ENCODE assay signal across 8 cellular contexts in the genomic region with DNA sequence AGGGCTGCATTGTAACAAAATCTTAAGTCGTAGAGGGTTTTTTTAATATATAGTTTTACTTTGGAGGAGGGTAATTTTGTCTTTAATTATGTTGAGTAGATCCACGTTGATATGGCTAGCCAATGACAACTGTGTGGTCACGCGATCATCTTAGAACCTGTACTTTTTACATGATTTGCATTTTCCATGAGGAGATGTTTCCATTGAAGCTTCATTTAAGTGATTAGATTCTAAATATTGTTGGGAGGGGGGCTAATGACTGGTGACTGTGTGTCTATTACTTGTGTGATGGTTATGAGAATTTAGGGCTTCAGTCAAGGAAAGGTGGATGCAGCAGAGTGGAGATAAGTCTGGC. TPM values are rescaled to one million over a fixed set of nuclear protein-coding genes. Genes with fewer than 3 reads are reported as not detected.
A peak's percentile ranks its signal among the peaks of the same experiment; 100 is the strongest.
DNase-seq lines count a peak whose midpoint lies in the region; ATAC-seq and TF ChIP-seq lines count a peak whose summit lies in the region.
"Not testable (repeated sequence)": the region's sequence is repeated elsewhere in the genome, so short reads cannot be mapped to it uniquely, and the experiment has no call there.

No MANE protein-coding gene starts in this region.

- not testable (repeated sequence) for BruUV-seq in A673 (replicated peaks; lab: Mats Ljungman, UMichigan)

- H3K9me3 ChIP-seq in A673 (ENCODE audit: low read depth, low read length, poor library complexity, severe bottlenecking); gastroesophageal sphincter; mononuclear cell (ENCODE audit: low read depth, low read length): not testable (repeated sequence)

- H3K4me3 Mint-ChIP-seq in activated CD4-positive, alpha-beta memory T cell treated with anti-CD3 and anti-CD28 coated beads, Interleukin-2, amount 10 ng/mL, durations not matched to agents 7 days and 5 days: peak overlapping the region; percentile 93

- intact Hi-C loops in A673 (cut with micrococcal nuclease; ENCODE audit: unreplicated experiment): loop anchor here (5.0 kb wide), 2 partner anchors 55 to 405 kb away; no protein-coding TSS in a partner anchor

- TF ChIP-seq EP300 in gastroesophageal sphincter (IDR thresholded peaks at IDR 0.05): not testable (repeated sequence)

- H3K4me1 ChIP-seq in A673 (ENCODE audit: insufficient read depth, low read length, poor library complexity, severe bottlenecking) (peaks cover 12% of the 10 kb centered on the region), gastroesophageal sphincter (peaks cover 0 to 36% (median 9%) of the 10 kb centered on the region in 3 donors), mononuclear cell (ENCODE audit: insufficient read depth, low read length) (peaks cover 13% of the 10 kb centered on the region)

- not testable (repeated sequence) for H3K27me3 Mint-ChIP-seq in activated CD4-positive, alpha-beta memory T cell treated with anti-CD3 and anti-CD28 coated beads, Interleukin-2, amount 10 ng/mL, durations not matched to agents 7 days and 5 days

- H3K36me3 ChIP-seq in A673 (ENCODE audit: insufficient read depth, low read length, poor library complexity, severe bottlenecking) (peaks cover 20% of the 10 kb centered on the region), gastroesophageal sphincter (peaks cover 0 to 37% of the 10 kb centered on the region in 2 donors)

- ATAC-seq in GM21390 (IDR thresholded peaks at IDR 0.05; ENCODE audit: unreplicated experiment): peak; percentile 12
- ATAC-seq in gastroesophageal sphincter: not testable (repeated sequence)

- CTCF ChIA-PET in A673 (lab: Charles Lee): not testable (repeated sequence)
- CTCF ChIA-PET in activated CD4-positive, alpha-beta memory T cell treated with anti-CD3 and anti-CD28 coated beads, Interleukin-2, amount 10 ng/mL, durations not matched to agents 7 days and 5 days (lab: Charles Lee): interaction anchor here (2.0 kb wide), 1 partner anchor 16 kb away, joined by 7 read pairs; no protein-coding TSS in a partner anchor

- POLR2A ChIA-PET in A673 (lab: Charles Lee; ENCODE audit: low non-redundant PET): not testable (repeated sequence)
- POLR2A ChIA-PET in activated CD4-positive, alpha-beta memory T cell treated with anti-CD3 and anti-CD28 coated beads, Interleukin-2, amount 10 ng/mL, durations not matched to agents 7 days and 5 days (lab: Charles Lee): interaction anchor here (1.2 kb wide), 1 partner anchor 133 kb away, joined by 3 read pairs; a partner anchor contains a TSS

- peak overlapping the region; percentile 93 for H3K27ac Mint-ChIP-seq in activated CD4-positive, alpha-beta memory T cell treated with anti-CD3 and anti-CD28 coated beads, Interleukin-2, amount 10 ng/mL, durations not matched to agents 7 days and 5 days

- H3K27me3 ChIP-seq in A673 (replicated peaks; ENCODE audit: insufficient read depth, low read depth, low read length, poor library complexity); gastroesophageal sphincter; mononuclear cell (ENCODE audit: insufficient read depth, low read length): not testable (repeated sequence)

- H3K27ac ChIP-seq in A673 (ENCODE audit: low read depth, low read length, poor library complexity, severe bottlenecking) (peak overlapping the region; percentile 91), gastroesophageal sphincter (peak overlapping the region; percentile 32 to 87 (median 86))

- not testable (repeated sequence) for TF ChIP-seq CTCF in A673 (conservative IDR thresholded peaks at IDR 0.05; ENCODE audit: low read depth, low read length); NB4 (IDR thresholded peaks at IDR 0.05; ENCODE audit: low read depth, low read length); cardiac fibroblast (IDR thresholded peaks at IDR 0.05; ENCODE audit: low read depth, low read length); gastroesophageal sphincter (IDR thresholded peaks at IDR 0.05)

- H3K4me1 Mint-ChIP-seq in activated CD4-positive, alpha-beta memory T cell treated with anti-CD3 and anti-CD28 coated beads, Interleukin-2, amount 10 ng/mL, durations not matched to agents 7 days and 5 days: peaks cover 33% of the 10 kb centered on the region

- WGBS in gastroesophageal sphincter (ENCODE audit: low coverage in 1 of 2), 2 donors: 3 to 6% methylated on average over 4 of the region's 4 CpGs

- H3K4me3 ChIP-seq in A673 (ENCODE audit: low read depth, low read length, poor library complexity, severe bottlenecking): peak overlapping the region; percentile 90
- H3K4me3 ChIP-seq in NB4 (ENCODE audit: low read depth, low read length): peak overlapping the region; percentile 82
- H3K4me3 ChIP-seq in cardiac fibroblast (replicated peaks in 1 of 2; ENCODE audit: low read depth in 2 of 2, low read length in 2 of 2): peak overlapping the region; percentile 78 to 83
- peak overlapping the region; percentile 65 to 76 for H3K4me3 ChIP-seq in gastroesophageal sphincter
- peak overlapping the region; percentile 76 for H3K4me3 ChIP-seq in mononuclear cell (ENCODE audit: low read length)
- H3K4me3 ChIP-seq in skeletal muscle cell (ENCODE audit: low read depth, low read length): peak overlapping the region; percentile 76

- not testable (repeated sequence) for H3K9me3 Mint-ChIP-seq in activated CD4-positive, alpha-beta memory T cell treated with anti-CD3 and anti-CD28 coated beads, Interleukin-2, amount 10 ng/mL, durations not matched to agents 7 days and 5 days

- not testable (repeated sequence) for DNase-seq in A673 (ENCODE audit: low spot score); NB4 (ENCODE audit: low read depth); activated CD4-positive, alpha-beta memory T cell treated with anti-CD3 and anti-CD28 coated beads, Interleukin-2, amount 10 ng/mL, durations not matched to agents 7 days and 5 days; cardiac fibroblast (ENCODE audit: low read depth in 2 of 2); skeletal muscle cell (ENCODE audit: low read depth)

- not testable (repeated sequence) for TF ChIP-seq POLR2A in NB4 (IDR thresholded peaks at IDR 0.05; ENCODE audit: extremely low read depth, insufficient read length); gastroesophageal sphincter (IDR thresholded peaks at IDR 0.05)

- H3K36me3 Mint-ChIP-seq in activated CD4-positive, alpha-beta memory T cell treated with anti-CD3 and anti-CD28 coated beads, Interleukin-2, amount 10 ng/mL, durations not matched to agents 7 days and 5 days (ENCODE audit: low read depth): peaks cover 16% of the 10 kb centered on the region

RNA-seq across cellular contexts. Expression of a gene that starts 0.8 kb away (rescaled TPM):
- 53.8 and 58.7 TPM in 2 replicates for total RNA-seq in A673 (2021)
- total RNA-seq in activated CD4-positive, alpha-beta memory T cell treated with anti-CD3 and anti-CD28 coated beads, Interleukin-2, amount 10 ng/mL, durations not matched to agents 7 days and 5 days: 10 to 100 TPM; 23.3 to 27.8 TPM
- 10 to 100 TPM; 20.4 to 29.8 (median 27.1) TPM for total RNA-seq in gastroesophageal sphincter
- 8.0 TPM for total RNA-seq in mononuclear cell

RNA-seq across cellular contexts. Expression of a gene that starts 21.6 kb away (rescaled TPM):
- total RNA-seq in A673 (2021): 33.9 and 36.1 TPM in 2 replicates
- 10 to 100 TPM; 51.8 to 53.4 TPM for total RNA-seq in activated CD4-positive, alpha-beta memory T cell treated with anti-CD3 and anti-CD28 coated beads, Interleukin-2, amount 10 ng/mL, durations not matched to agents 7 days and 5 days
- 10 to 100 TPM in 1 of 4 donors, 1 to 10 TPM in 3; 2.8 to 19.0 (median 6.6) TPM for total RNA-seq in gastroesophageal sphincter
- total RNA-seq in mononuclear cell: 3.0 TPM
